8 cellular contexts compared by ENCODE assay signal in genomic region chr9:89605181-89606048, GRCh38. TPM values are rescaled to one million over a fixed set of nuclear protein-coding genes. Genes with fewer than 3 reads are reported as not detected.
DNase-seq lines count a peak whose midpoint lies in the region; ATAC-seq, FAIRE-seq and TF ChIP-seq lines count a peak whose summit lies in the region.

No MANE protein-coding gene starts in this region.

- H3K4me3 ChIP-seq in mononuclear cell (ENCODE audit: low read length): peak overlapping the region; percentile 52

- ATAC-seq in GM18519 (IDR thresholded peaks at IDR 0.05; ENCODE audit: low FRiP score, unreplicated experiment): no peak
- ATAC-seq in HG02623 (IDR thresholded peaks at IDR 0.05; ENCODE audit: unreplicated experiment): no peak

- H3K9me3 ChIP-seq in mononuclear cell (ENCODE audit: low read depth, low read length): no peaks in the 10 kb centered on the region

- H3K27ac ChIP-seq in epithelial cell of prostate: peak overlapping the region; percentile 57

- no peak for TF ChIP-seq POLR2A in GM12892 (IDR thresholded peaks at IDR 0.05; ENCODE audit: low read depth, low read length)

- DNase-seq in GM12892 (ENCODE audit: insufficient read length) (no peak), NCI-H1105 treated with DMSO at 0.1 percent for 48 hours (lab: John Stamatoyannopoulos, UW) (peak; percentile 24), activated T-cell treated with anti-CD3 and anti-CD28 coated beads for 48 hours (ENCODE audit: low read depth) (peak; percentile 53), epithelial cell of prostate (ENCODE audit: low read depth, low spot score) (no peak)
- peak; percentile 72 for DNase-seq in stimulated activated CD8-positive, alpha-beta memory T cell treated with anti-CD3 and anti-CD28 coated beads, Interleukin-4, amount 100 ng/mL, for 48 hours

- peaks cover 48% of the 10 kb centered on the region for H3K4me1 ChIP-seq in mononuclear cell (ENCODE audit: insufficient read depth, low read length)

- FAIRE-seq in GM12892 (lab: Jason Lieb, UNC): peak; percentile 92

- peaks cover 6% of the 10 kb centered on the region for H3K27me3 ChIP-seq in mononuclear cell (ENCODE audit: insufficient read depth, low read length)

RNA-seq across cellular contexts. Expression of gene GADD45G, which starts 0.6 kb away (rescaled TPM):
- polyA plus RNA-seq in GM12892 (2012; ENCODE audit: missing spikeins): 0.68 TPM
- 1.8 TPM for total RNA-seq in mononuclear cell

Comparison
In these comparisons a context has a peak if more than half of its experiments do, and no peak if none do; other contexts are left out.
1. DNase-seq: peak in NCI-H1105 treated with DMSO at 0.1 percent for 48 hours (single experiment), activated T-cell treated with anti-CD3 and anti-CD28 coated beads for 48 hours (single experiment) and stimulated activated CD8-positive, alpha-beta memory T cell treated with anti-CD3 and anti-CD28 coated beads, Interleukin-4, amount 100 ng/mL, for 48 hours (single experiment); none in GM12892 (single experiment) and epithelial cell of prostate (single experiment).